ENCODE assay signal across 8 cellular contexts in the genomic region with DNA sequence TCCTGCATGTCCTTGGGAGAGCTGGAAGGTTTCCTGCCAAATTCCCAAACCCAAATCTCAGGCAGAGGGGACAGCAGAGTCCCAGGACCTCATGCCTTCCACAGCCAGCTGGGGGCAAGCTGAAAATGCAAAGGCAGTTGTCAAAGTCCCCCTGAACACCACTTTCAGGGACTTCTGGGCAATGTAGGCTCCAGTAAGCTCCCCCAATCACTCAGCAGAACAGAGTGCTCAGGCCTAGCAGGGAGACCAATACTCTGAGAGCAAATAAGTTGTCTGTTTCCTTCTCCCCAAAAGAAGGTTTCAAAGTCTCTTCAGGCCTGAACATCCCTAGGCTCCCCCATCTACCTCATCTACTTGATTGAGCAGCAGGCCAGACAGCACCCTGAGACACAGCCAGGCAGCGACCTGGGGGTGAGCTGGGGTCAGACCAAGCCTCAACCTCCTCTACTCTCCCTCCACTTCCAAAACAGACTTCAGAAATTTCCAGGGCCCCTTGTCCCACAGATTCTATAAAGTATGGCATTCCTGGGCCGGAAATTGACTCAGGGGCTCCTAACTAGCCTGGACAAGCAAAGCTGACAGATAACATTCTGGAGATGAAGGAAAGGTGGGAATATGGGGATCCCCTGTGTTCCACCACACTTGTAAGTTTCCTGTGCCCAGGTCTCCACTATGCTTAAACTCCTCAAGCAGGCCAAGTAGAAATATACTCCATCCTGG. TPM values are rescaled to one million over a fixed set of nuclear protein-coding genes. Genes with fewer than 3 reads are reported as not detected.
DNase-seq lines count a peak whose midpoint lies in the region; ATAC-seq and TF ChIP-seq lines count a peak whose summit lies in the region.

No MANE protein-coding gene starts in this region.

- H3K79me1 ChIP-seq in neuronal stem cell (ENCODE audit: low read depth, low read length), result peaks cover 7% of the 10 kb centered on the region

- no peak overlapping the region for H2BK12ac ChIP-seq in neuronal stem cell (ENCODE audit: low read length)

- H2BK15ac ChIP-seq in neuronal stem cell (ENCODE audit: low read length), result no peak overlapping the region

- no TSS peak for BruUV-seq in PC-9 (replicated peaks; lab: Mats Ljungman, UMichigan)

- H3K4ac ChIP-seq in neuronal stem cell (ENCODE audit: low read length), result no peak overlapping the region

- no peak overlapping the region for H3K14ac ChIP-seq in neuronal stem cell (ENCODE audit: low read length)

- H3F3A ChIP-seq in PC-9 (ENCODE audit: insufficient read depth, low read depth), result peaks cover 13% of the 10 kb centered on the region

- no peaks in the 10 kb centered on the region for H3K27me3 ChIP-seq in CD4-positive, CD25-positive, alpha-beta regulatory T cell (ENCODE audit: control insufficient read depth, insufficient read depth, low read length)
- H3K27me3 ChIP-seq in PC-9 (ENCODE audit: insufficient read depth, low read depth) (no peaks in the 10 kb centered on the region), neuronal stem cell (ENCODE audit: control insufficient read depth in 3 of 3, insufficient read depth in 3 of 3, low read depth in 1 of 3, low read length in 3 of 3) (no peaks in the 10 kb centered on the region)

- no peaks in the 10 kb centered on the region for H3K36me3 Mint-ChIP-seq in CD4-positive, CD25-positive, alpha-beta regulatory T cell
- peaks cover 19% of the 10 kb centered on the region for H3K36me3 Mint-ChIP-seq in endothelial cell (ENCODE audit: low read depth, unreplicated experiment)

- no peak overlapping the region for H2BK120ac ChIP-seq in neuronal stem cell (ENCODE audit: low read depth, low read length)

- H3K23ac ChIP-seq in neuronal stem cell (ENCODE audit: low read depth, low read length, poor library complexity), result peak overlapping the region; percentile 58

- no peaks in the 10 kb centered on the region for H3K9me3 Mint-ChIP-seq in CD4-positive, CD25-positive, alpha-beta regulatory T cell
- H3K9me3 Mint-ChIP-seq in endothelial cell (ENCODE audit: unreplicated experiment), result no peaks in the 10 kb centered on the region

- H4K8ac ChIP-seq in neuronal stem cell (ENCODE audit: low read depth, low read length), result no peak overlapping the region

- no peak overlapping the region for H2BK5ac ChIP-seq in neuronal stem cell (ENCODE audit: low read length)

- H2AK5ac ChIP-seq in neuronal stem cell (ENCODE audit: low read depth, low read length), result no peak overlapping the region

- no peak overlapping the region for H3K18ac ChIP-seq in neuronal stem cell (ENCODE audit: low read length)

- H3K9me2 ChIP-seq in PC-9 (ENCODE audit: insufficient read depth), result no peaks in the 10 kb centered on the region

- peak overlapping the region; percentile 81 for H3K4me3 ChIP-seq in CD4-positive, CD25-positive, alpha-beta regulatory T cell (ENCODE audit: low read depth, low read length)
- H3K4me3 ChIP-seq in PC-9 (peak overlapping the region; percentile 76; the same call in 1 of the 2 replicates), neuronal stem cell (ENCODE audit: low read length in 2 of 2) (peak overlapping the region in 1 of 2 donors; percentile 20)

- H3K36me3 ChIP-seq in CD4-positive, CD25-positive, alpha-beta regulatory T cell (ENCODE audit: control insufficient read depth, insufficient read depth, low read length), result no peaks in the 10 kb centered on the region
- H3K36me3 ChIP-seq in PC-9 (ENCODE audit: low read depth) (no peaks in the 10 kb centered on the region), neuronal stem cell (replicated peaks in 1 of 2; ENCODE audit: control insufficient read depth in 2 of 2, insufficient read depth in 2 of 2, low read length in 2 of 2) (peaks cover 0 to 5% of the 10 kb centered on the region in 2 donors)

- CTCF ChIA-PET in PC-9 (lab: Charles Lee), result no interaction called here

- peaks cover 50% of the 10 kb centered on the region for H3K4me1 ChIP-seq in CD4-positive, CD25-positive, alpha-beta regulatory T cell (ENCODE audit: control insufficient read depth, insufficient read depth, low read length, poor library complexity, severe bottlenecking)
- peaks cover 43% of the 10 kb centered on the region for H3K4me1 ChIP-seq in PC-9 (replicated peaks; ENCODE audit: insufficient read depth)
- H3K4me1 ChIP-seq in neuronal stem cell (ENCODE audit: control insufficient read depth in 2 of 2, insufficient read depth in 1 of 2, low read depth in 1 of 2, low read length in 2 of 2), result peaks cover 21 to 25% of the 10 kb centered on the region in 2 donors

- no peak for ATAC-seq in CD4-positive, CD25-positive, alpha-beta regulatory T cell (ENCODE audit: low read depth in 2 of 2)
- ATAC-seq in omental fat pad (ENCODE audit: low FRiP score), result no peak

- no peaks in the 10 kb centered on the region for H3K27me3 Mint-ChIP-seq in CD4-positive, CD25-positive, alpha-beta regulatory T cell
- peaks cover 7% of the 10 kb centered on the region for H3K27me3 Mint-ChIP-seq in endothelial cell (ENCODE audit: unreplicated experiment)

- intact Hi-C loops in PC-9 (cut with micrococcal nuclease; ENCODE audit: unreplicated experiment), result no loop called here

- peak overlapping the region; percentile 94 for H3K4me2 ChIP-seq in PC-9
- H3K4me2 ChIP-seq in neuronal stem cell (ENCODE audit: insufficient read depth, low read length, poor library complexity, severe bottlenecking), result peak overlapping the region; percentile 40

- no peak overlapping the region for H3K9ac ChIP-seq in neuronal stem cell (ENCODE audit: low read depth, low read length, poor library complexity)

- TF ChIP-seq CTCF in PC-9 (conservative IDR thresholded peaks at IDR 0.05) (no peak), endothelial cell (IDR thresholded peaks at IDR 0.05; ENCODE audit: unreplicated experiment) (no peak), omental fat pad (IDR thresholded peaks at IDR 0.05) (no peak)

- H4K20me1 ChIP-seq in PC-9 (ENCODE audit: insufficient read depth), result no peaks in the 10 kb centered on the region

- H4K91ac ChIP-seq in neuronal stem cell (ENCODE audit: low read depth, low read length, poor library complexity), result no peak overlapping the region

- POLR2A ChIA-PET in PC-9 (lab: Charles Lee; ENCODE audit: unreplicated experiment), result interaction anchor here (0.6 kb wide), 1 partner anchor 1821 kb away, joined by 6 read pairs; no protein-coding TSS in a partner anchor

- no peak overlapping the region for H2AFZ ChIP-seq in PC-9
- H2AFZ ChIP-seq in neuronal stem cell (ENCODE audit: low read length), result no peak overlapping the region

- DNase-seq in CD4-positive, CD25-positive, alpha-beta regulatory T cell, result no peak
- DNase-seq in PC-9, result no peak
- DNase-seq in endothelial cell (ENCODE audit: low spot score), result no peak
- DNase-seq in neuronal stem cell (ENCODE audit: low spot score), result no peak
- DNase-seq in COLO668 (lab: John Stamatoyannopoulos, UW; ENCODE audit: unreplicated experiment), result no peak
- no peak for DNase-seq in omental fat pad (ENCODE audit: low spot score)
- no peak for DNase-seq in superior temporal gyrus (ENCODE audit: extremely low spot score)
- no peak for DNase-seq in putamen (ENCODE audit: low spot score)

- WGBS in neuronal stem cell (ENCODE audit: extremely low coverage in 2 of 2, insufficient read length in 2 of 2, insufficient replicate concordance in 1 of 2), 2 donors, result no CpG with 5 or more reads among the region's 2 CpGs

- H3K9me3 ChIP-seq in CD4-positive, CD25-positive, alpha-beta regulatory T cell (ENCODE audit: control insufficient read depth in 2 of 2, low read length in 2 of 2), result no peaks in the 10 kb centered on the region
- H3K9me3 ChIP-seq in PC-9 (ENCODE audit: insufficient read depth, low read depth), result no peaks in the 10 kb centered on the region
- H3K9me3 ChIP-seq in neuronal stem cell (replicated peaks in 1 of 2; ENCODE audit: control insufficient read depth in 2 of 2, insufficient read depth in 1 of 2, low read depth in 1 of 2, low read length in 2 of 2), result no peaks in the 10 kb centered on the region

- H3K4me1 Mint-ChIP-seq in CD4-positive, CD25-positive, alpha-beta regulatory T cell, result peaks cover 12 to 74% (median 55%) of the 10 kb centered on the region in 4 donors
- peaks cover 66% of the 10 kb centered on the region for H3K4me1 Mint-ChIP-seq in endothelial cell (ENCODE audit: unreplicated experiment)

- H3K27ac Mint-ChIP-seq in CD4-positive, CD25-positive, alpha-beta regulatory T cell, result peak overlapping the region; percentile 74 to 98 (median 81)
- H3K27ac Mint-ChIP-seq in endothelial cell (ENCODE audit: unreplicated experiment), result peak overlapping the region; percentile 9

- peak overlapping the region; percentile 80 to 93 (median 88) for H3K4me3 Mint-ChIP-seq in CD4-positive, CD25-positive, alpha-beta regulatory T cell
- H3K4me3 Mint-ChIP-seq in endothelial cell (ENCODE audit: unreplicated experiment), result peak overlapping the region; percentile 96

- no peak overlapping the region for H3K27ac ChIP-seq in CD4-positive, CD25-positive, alpha-beta regulatory T cell (ENCODE audit: insufficient read depth, low read length, poor library complexity, severe bottlenecking)
- no peak overlapping the region for H3K27ac ChIP-seq in PC-9
- H3K27ac ChIP-seq in neuronal stem cell (replicated peaks; ENCODE audit: low read length), result no peak overlapping the region

- H3K79me2 ChIP-seq in PC-9 (ENCODE audit: low read depth), result peaks cover 46% of the 10 kb centered on the region

RNA-seq across cellular contexts. Expression of a gene that starts 1.9 kb away (rescaled TPM):
- total RNA-seq in CD4-positive, CD25-positive, alpha-beta regulatory T cell, result 32.3 TPM
- polyA plus RNA-seq in CD4-positive, CD25-positive, alpha-beta regulatory T cell, result 1 to 10 TPM; 5.4 to 8.7 (median 7.0) TPM
- total RNA-seq in PC-9 (2021), result 17.9 and 27.5 TPM in 2 replicates
- 96.2 TPM for total RNA-seq in endothelial cell (ENCODE audit: unreplicated experiment)
- polyA plus RNA-seq in neuronal stem cell (2013, experiment 1 of 2), result 9.4 TPM
- 9.4 TPM for polyA plus RNA-seq in neuronal stem cell (2013, experiment 2 of 2)
- total RNA-seq in omental fat pad, result 10 to 100 TPM in 2 of 4 donors, 1 to 10 TPM in 2; 6.1 to 12.0 (median 10.0) TPM
